Comparison of ENCODE assay signal across 7 cellular contexts in genomic region chr6:14296698-14297097, GRCh38.
DNase-seq lines count a peak whose midpoint lies in the region; ATAC-seq, FAIRE-seq and TF ChIP-seq lines count a peak whose summit lies in the region.
"Not testable (repeated sequence)": the region's sequence is repeated elsewhere in the genome, so short reads cannot be mapped to it uniquely, and the experiment has no call there.

No MANE protein-coding gene starts in this region.

- FAIRE-seq in H1 (lab: Jason Lieb, UNC) = not testable (repeated sequence)

- H2BK20ac ChIP-seq in H1 (ENCODE audit: low read length) = not testable (repeated sequence)

- H3K4me3 ChIP-seq in GM23338; HUES48 (ENCODE audit: low read depth, low read length); HUES64 (ENCODE audit: low read length); H1 (ENCODE audit: extremely low read depth in 1 of 4, insufficient read depth in 2 of 4, low read depth in 3 of 4, low read length in 4 of 4); iPS-15b (ENCODE audit: low read depth, low read length); mesendoderm (ENCODE audit: low read length): not testable (repeated sequence)

- peak overlapping the region; percentile 70 for H4K5ac ChIP-seq in H1 (ENCODE audit: insufficient read length, low read depth, low read length)
- not testable (repeated sequence) for H4K5ac ChIP-seq in mesendoderm (ENCODE audit: low read length)

- not testable (repeated sequence) for H2BK12ac ChIP-seq in H1 (ENCODE audit: low read depth, low read length)

- peaks cover 20% of the 10 kb centered on the region for H3K4me1 Mint-ChIP-seq in GM23338
- H3K4me1 Mint-ChIP-seq in glutamatergic neuron (ENCODE audit: low read depth, unreplicated experiment) = peaks cover 14% of the 10 kb centered on the region

- WGBS in HUES64 = 49% methylated on average over 6 of the region's 6 CpGs
- 32% methylated on average over 6 of the region's 6 CpGs; no CpG with 5 or more reads in 1 of the 2 experiments for WGBS in H1 (ENCODE audit: extremely low coverage in 1 of 2, insufficient coverage in 1 of 2, insufficient read length in 1 of 2, insufficient replicate concordance in 2 of 2, low coverage in 1 of 2, low lambda C conversion rate in 2 of 2, missing lambda C conversion rate in 1 of 2), 2 experiments
- WGBS in mesendoderm (ENCODE audit: extremely low coverage, insufficient coverage, low lambda C conversion rate) = no CpG with 5 or more reads among the region's 6 CpGs

- H3K27ac Mint-ChIP-seq in GM23338 (peak overlapping the region; percentile 82), glutamatergic neuron (ENCODE audit: unreplicated experiment) (peak overlapping the region; percentile 3)

- not testable (repeated sequence) for TF ChIP-seq RAD21 in H1 (IDR thresholded peaks at IDR 0.05 in 1 of 2, conservative IDR thresholded peaks at IDR 0.05 in 1 of 2; ENCODE audit: low read depth in 2 of 2, low read length in 2 of 2)

- H3K27me3 ChIP-seq in GM23338 (ENCODE audit: insufficient read depth); HUES48 (ENCODE audit: control insufficient read depth, insufficient read depth, low read length); HUES64 (ENCODE audit: insufficient read depth, low read length); H1 (replicated peaks in 1 of 4; ENCODE audit: control insufficient read depth in 3 of 4, extremely low read depth in 1 of 4, insufficient read depth in 3 of 4, low read length in 3 of 4); iPS-15b (ENCODE audit: control insufficient read depth, insufficient read depth, low read length); mesendoderm (ENCODE audit: insufficient read depth, low read length, poor library complexity): not testable (repeated sequence)

- H3K4me2 ChIP-seq in GM23338; mesendoderm (ENCODE audit: low read length): not testable (repeated sequence)
- peak overlapping the region in 1 of 2 experiments; percentile 45; a peak in 2 of 4 replicates for H3K4me2 ChIP-seq in H1 (ENCODE audit: insufficient read depth in 1 of 2, low read depth in 2 of 2, low read length in 2 of 2)

- H3K79me2 ChIP-seq in GM23338 (replicated peaks; ENCODE audit: insufficient read depth); H1 (ENCODE audit: control insufficient read depth in 1 of 2, insufficient read depth in 2 of 2, low read length in 2 of 2); mesendoderm (ENCODE audit: control insufficient read depth, insufficient read depth, low read length): not testable (repeated sequence)

- H3K18ac ChIP-seq in H1 (ENCODE audit: extremely low read depth, low read length) = peak overlapping the region; percentile 11; the same call in 1 of the 2 replicates
- H3K18ac ChIP-seq in mesendoderm (ENCODE audit: low read length) = not testable (repeated sequence)

- not testable (repeated sequence) for H2BK15ac ChIP-seq in H1 (ENCODE audit: low read length); mesendoderm (replicated peaks; ENCODE audit: low read depth)

- not testable (repeated sequence) for TF ChIP-seq CTCF in GM23338 (conservative IDR thresholded peaks at IDR 0.05; ENCODE audit: low read depth in 2 of 2); H1 (IDR thresholded peaks at IDR 0.05; ENCODE audit: control extremely low read depth in 1 of 3, insufficient read depth in 1 of 3, low read depth in 1 of 3, low read length in 3 of 3); glutamatergic neuron (IDR thresholded peaks at IDR 0.05; ENCODE audit: partially characterized antibody, unreplicated experiment)

- H3K4me3 Mint-ChIP-seq in GM23338; glutamatergic neuron (ENCODE audit: unreplicated experiment): not testable (repeated sequence)

- H3K9ac ChIP-seq in HUES48 (ENCODE audit: low read depth, low read length) (peak overlapping the region; percentile 54; the same call in 1 of the 2 replicates), HUES64 (ENCODE audit: low read depth, low read length) (peak overlapping the region; percentile 27; the same call in 1 of the 2 replicates), iPS-15b (ENCODE audit: low read depth, low read length) (peak overlapping the region; percentile 76)
- H3K9ac ChIP-seq in H1 (replicated peaks in 1 of 4; ENCODE audit: extremely low read depth in 1 of 4, low read depth in 3 of 4, low read length in 3 of 4); mesendoderm (ENCODE audit: low read length): not testable (repeated sequence)

- H3K23ac ChIP-seq in H1 (ENCODE audit: insufficient read length); mesendoderm (ENCODE audit: low read length): not testable (repeated sequence)

- not testable (repeated sequence) for H3F3A ChIP-seq in GM23338 (replicated peaks; ENCODE audit: low read depth)

- not testable (repeated sequence) for TF ChIP-seq EP300 in H1 (IDR thresholded peaks at IDR 0.05; ENCODE audit: borderline replicate concordance in 1 of 2, low read depth in 2 of 2, low read length in 2 of 2)

- H3K9me3 ChIP-seq in HUES48 (ENCODE audit: control insufficient read depth, insufficient read depth, low read length); HUES64 (ENCODE audit: insufficient read depth, low read depth, low read length); H1 (ENCODE audit: insufficient read depth in 2 of 2, low read depth in 1 of 2, low read length in 1 of 2); iPS-15b (ENCODE audit: control insufficient read depth, insufficient read depth, low read length): not testable (repeated sequence)

- H3K14ac ChIP-seq in H1 (ENCODE audit: insufficient read length) = not testable (repeated sequence)

- not testable (repeated sequence) for H3K36me3 Mint-ChIP-seq in GM23338 (ENCODE audit: low read depth); glutamatergic neuron (ENCODE audit: unreplicated experiment)

- peaks cover 14% of the 10 kb centered on the region for H3K4me1 ChIP-seq in GM23338 (ENCODE audit: insufficient read depth)
- peaks cover 14% of the 10 kb centered on the region; the same call in 1 of the 2 replicates for H3K4me1 ChIP-seq in HUES48 (ENCODE audit: control insufficient read depth, insufficient read depth, low read length)
- H3K4me1 ChIP-seq in HUES64 (ENCODE audit: insufficient read depth, low read length); H1 (replicated peaks in 1 of 4; ENCODE audit: control insufficient read depth in 3 of 4, insufficient read depth in 4 of 4, low read length in 3 of 4); iPS-15b (ENCODE audit: control insufficient read depth, insufficient read depth, low read length); mesendoderm (ENCODE audit: control insufficient read depth, low read depth, low read length): not testable (repeated sequence)

- not testable (repeated sequence) for H3K27me3 Mint-ChIP-seq in GM23338 (ENCODE audit: insufficient read depth, low read depth, poor library complexity); glutamatergic neuron (ENCODE audit: unreplicated experiment)

- not testable (repeated sequence) for H4K20me1 ChIP-seq in GM23338 (replicated peaks; ENCODE audit: insufficient read depth); H1 (replicated peaks in 1 of 2; ENCODE audit: control insufficient read depth in 1 of 2, insufficient read depth in 2 of 2, low read length in 2 of 2)

- not testable (repeated sequence) for H3K79me1 ChIP-seq in H1 (ENCODE audit: low read depth, low read length); mesendoderm (ENCODE audit: low read length)

- not testable (repeated sequence) for H2AFZ ChIP-seq in GM23338; H1 (ENCODE audit: low read length)

- not testable (repeated sequence) for H3K36me3 ChIP-seq in GM23338 (ENCODE audit: insufficient read depth); mesendoderm (ENCODE audit: control insufficient read depth, insufficient read depth, low read length)
- H3K36me3 ChIP-seq in HUES48 (ENCODE audit: control insufficient read depth, insufficient read depth, low read length) (peaks cover 50% of the 10 kb centered on the region), HUES64 (ENCODE audit: insufficient read depth, low read length) (peaks cover 25% of the 10 kb centered on the region; the same call in 1 of the 2 replicates), H1 (ENCODE audit: control insufficient read depth in 2 of 4, insufficient read depth in 4 of 4, low read length in 3 of 4) (peaks cover 0 to 24% (median 0%) of the 10 kb centered on the region in 4 experiments; a peak in 3 of 8 replicates), iPS-15b (ENCODE audit: control insufficient read depth, insufficient read depth, low read length) (peaks cover 14% of the 10 kb centered on the region)

- peak overlapping the region; percentile 99 for H3K4ac ChIP-seq in H1 (replicated peaks; ENCODE audit: insufficient read length, low read depth, low read length)
- not testable (repeated sequence) for H3K4ac ChIP-seq in mesendoderm (ENCODE audit: low read depth, low read length)

- peak overlapping the region; percentile 9; the same call in 1 of the 2 replicates for H2BK5ac ChIP-seq in H1 (ENCODE audit: low read depth, low read length)
- not testable (repeated sequence) for H2BK5ac ChIP-seq in mesendoderm (ENCODE audit: low read length)

- peak overlapping the region; percentile 19 for H3K56ac ChIP-seq in H1 (replicated peaks; ENCODE audit: insufficient read length, low read depth, low read length)
- H3K56ac ChIP-seq in mesendoderm (ENCODE audit: low read length) = peak overlapping the region; percentile 34

- ATAC-seq in GM23338 = peak; percentile 54

- not testable (repeated sequence) for H3K9me2 ChIP-seq in GM23338 (ENCODE audit: insufficient read depth)

- H3K23me2 ChIP-seq in H1 (ENCODE audit: low read depth, low read length) = not testable (repeated sequence)

- peak; percentile 44 for DNase-seq in GM23338 (ENCODE audit: low spot score)
- DNase-seq in H1 (ENCODE audit: low read depth in 1 of 2, low spot score in 2 of 2); glutamatergic neuron; mesendoderm: not testable (repeated sequence)

- TF ChIP-seq POLR2A in H1 (IDR thresholded peaks at IDR 0.05; ENCODE audit: control extremely low read depth in 1 of 2, low read depth in 2 of 2, low read length in 2 of 2) = not testable (repeated sequence)

- not testable (repeated sequence) for H4K8ac ChIP-seq in H1 (ENCODE audit: extremely low read depth, insufficient read depth, low read length); mesendoderm (ENCODE audit: low read depth, low read length)

- POLR2A ChIA-PET in H1 (lab: Charles Lee; ENCODE audit: partially characterized antibody) = interaction anchor here (0.9 to 1.4 kb wide), 3 partner anchors 9 to 80 kb away, joined by 3 to 4 read pairs (median 3); no protein-coding TSS in a partner anchor

- peak overlapping the region; percentile 98 for H2BK120ac ChIP-seq in H1 (replicated peaks; ENCODE audit: low read depth, low read length)
- not testable (repeated sequence) for H2BK120ac ChIP-seq in mesendoderm (ENCODE audit: low read depth, low read length)

- H3K27ac ChIP-seq in GM23338 (ENCODE audit: low read depth) (peak overlapping the region; percentile 95), HUES48 (ENCODE audit: low read depth, low read length) (peak overlapping the region; percentile 27), HUES64 (ENCODE audit: low read depth, low read length) (peak overlapping the region; percentile 60; the same call in 1 of the 2 replicates), H1 (ENCODE audit: low read depth, low read length) (peak overlapping the region; percentile 50; the same call in 1 of the 2 replicates)
- not testable (repeated sequence) for H3K27ac ChIP-seq in mesendoderm (ENCODE audit: low read depth, low read length)

- CTCF ChIA-PET in H1 (lab: Charles Lee; ENCODE audit: partially characterized antibody) = interaction anchor here (1.1 to 2.2 kb wide), 3 partner anchors 20 to 269 kb away, joined by 3 to 5 read pairs (median 3); no protein-coding TSS in a partner anchor

- H3K9me3 Mint-ChIP-seq in GM23338; glutamatergic neuron (ENCODE audit: unreplicated experiment): not testable (repeated sequence)

- H4K91ac ChIP-seq in H1 (replicated peaks; ENCODE audit: insufficient read length, low read length) = peak overlapping the region; percentile 95

- H2AK5ac ChIP-seq in H1 (ENCODE audit: low read depth, low read length); mesendoderm (ENCODE audit: low read length): not testable (repeated sequence)
